15 cellular contexts compared by ENCODE assay signal in genomic region chr1:182869241-182869666, GRCh38. TPM values are rescaled to one million over a fixed set of nuclear protein-coding genes. Genes with fewer than 3 reads are reported as not detected.
DNase-seq lines count a peak whose midpoint lies in the region; FAIRE-seq and TF ChIP-seq lines count a peak whose summit lies in the region.
"Had no signal": no experiment of that assay in that cellular context is flagged by ENCODE, and none has a peak within 500 bp of the region (broad histone marks: within the 10 kb centered on the region; RNA-seq: fewer than 3 reads in every experiment).

No MANE protein-coding gene starts in this region.

- POLR2A ChIA-PET in Caco-2 (lab: Charles Lee) (no interaction called here), H1 (lab: Charles Lee; ENCODE audit: partially characterized antibody) (interaction anchor here (0.8 to 7.1 kb wide), 12 partner anchors 9 to 29 kb away, joined by 3 to 34 read pairs (median 6); partner anchors contain the start of gene DHX9)

- no peak for TF ChIP-seq RAD21 in H1 (IDR thresholded peaks at IDR 0.05 in 1 of 2, conservative IDR thresholded peaks at IDR 0.05 in 1 of 2; ENCODE audit: low read depth in 2 of 2, low read length in 2 of 2)

- H3K36me3 Mint-ChIP-seq in Caco-2 (ENCODE audit: insufficient read depth, unreplicated experiment) (peaks cover 99% of the 10 kb centered on the region), nephron progenitor cell (ENCODE audit: low read depth) (peaks cover 92% of the 10 kb centered on the region)

- FAIRE-seq in H1 (lab: Jason Lieb, UNC) (peak; percentile 55), frontal cortex (lab: Jason Lieb, UNC) (no peak), GM12892 (lab: Jason Lieb, UNC) (no peak)

- H3K4ac ChIP-seq in H1 (replicated peaks; ENCODE audit: insufficient read length, low read depth, low read length): no peak overlapping the region

- H2BK20ac ChIP-seq in H1 (ENCODE audit: low read length): no peak overlapping the region

- H3K27ac Mint-ChIP-seq in Caco-2 (ENCODE audit: unreplicated experiment) (peak overlapping the region; percentile 59), nephron progenitor cell (peak overlapping the region; percentile 100)

- DNase-seq in Caco-2 (peak; percentile 31 to 46), H1 (ENCODE audit: low read depth in 1 of 2, low spot score in 2 of 2) (peak in 1 of 2 experiments; percentile 85), nephron progenitor cell (peak; percentile 58), NCI-H2196 (lab: John Stamatoyannopoulos, UW; ENCODE audit: unreplicated experiment) (no peak), frontal cortex (ENCODE audit: low spot score in 2 of 2) (no peak), GM12892 (ENCODE audit: insufficient read length) (no peak)
- DNase-seq: DND-41, head of caudate nucleus, midbrain, NCI-H187, OCI-M1, T-helper 9 cell, uterus had no signal

- no peak overlapping the region; the same call in 1 of the 2 replicates for H2BK12ac ChIP-seq in H1 (ENCODE audit: low read depth, low read length)

- no TSS peak for BruUV-seq in Caco-2 (replicated peaks; lab: Mats Ljungman, UMichigan)

- H4K20me1 ChIP-seq in H1 (replicated peaks in 1 of 2; ENCODE audit: control insufficient read depth in 1 of 2, insufficient read depth in 2 of 2, low read length in 2 of 2): peaks cover 2 to 14% of the 10 kb centered on the region in 2 experiments

- H3K4me2 ChIP-seq in H1 (ENCODE audit: insufficient read depth in 1 of 2, low read depth in 2 of 2, low read length in 2 of 2): no peak overlapping the region

- H3K27ac ChIP-seq in HUES6 (ENCODE audit: low read depth, low read length) (peak overlapping the region; percentile 87), H1 (ENCODE audit: low read depth, low read length) (peak overlapping the region; percentile 61)
- H3K27ac ChIP-seq: coronary artery, uterus had no signal

- no peak overlapping the region for H3K18ac ChIP-seq in H1 (ENCODE audit: extremely low read depth, low read length)

- H3K4me1 Mint-ChIP-seq in Caco-2 (ENCODE audit: low read depth, unreplicated experiment) (no peaks in the 10 kb centered on the region), nephron progenitor cell (no peaks in the 10 kb centered on the region)

- CTCF ChIA-PET in Caco-2 (lab: Charles Lee): no interaction called here
- CTCF ChIA-PET in H1 (lab: Charles Lee; ENCODE audit: partially characterized antibody): interaction anchor here (1.3 kb wide), 1 partner anchor 13 kb away, joined by 3 read pairs; no protein-coding TSS in a partner anchor

- H3K4me1 ChIP-seq in Caco-2 (no peaks in the 10 kb centered on the region), HUES6 (ENCODE audit: control insufficient read depth, insufficient read depth, low read length) (no peaks in the 10 kb centered on the region), H1 (replicated peaks in 1 of 4; ENCODE audit: control insufficient read depth in 3 of 4, insufficient read depth in 4 of 4, low read length in 3 of 4) (no peaks in the 10 kb centered on the region)
- H3K4me1 ChIP-seq: uterus had no signal

- intact Hi-C loops in Caco-2 (cut with micrococcal nuclease; ENCODE audit: unreplicated experiment): no loop called here

- H4K8ac ChIP-seq in H1 (ENCODE audit: extremely low read depth, insufficient read depth, low read length): peak overlapping the region; percentile 76; the same call in 1 of the 2 replicates

- TF ChIP-seq EP300 in H1 (IDR thresholded peaks at IDR 0.05; ENCODE audit: borderline replicate concordance in 1 of 2, low read depth in 2 of 2, low read length in 2 of 2): peak in 1 of 2 experiments; percentile 94; a peak in 2 of 3 replicates

- H2BK15ac ChIP-seq in H1 (ENCODE audit: low read length): no peak overlapping the region

- 91% methylated on average over 12 of the region's 12 CpGs; no CpG with 5 or more reads in 1 of the 2 experiments for WGBS in H1 (ENCODE audit: extremely low coverage in 1 of 2, insufficient coverage in 1 of 2, insufficient read length in 1 of 2, insufficient replicate concordance in 2 of 2, low coverage in 1 of 2, low lambda C conversion rate in 2 of 2, missing lambda C conversion rate in 1 of 2), 2 experiments

- H3K27me3 ChIP-seq in Caco-2 (replicated peaks; ENCODE audit: control insufficient read depth, insufficient read depth, low read length) (no peaks in the 10 kb centered on the region), HUES6 (ENCODE audit: control insufficient read depth, insufficient read depth, low read length) (no peaks in the 10 kb centered on the region), H1 (replicated peaks in 1 of 4; ENCODE audit: control insufficient read depth in 3 of 4, extremely low read depth in 1 of 4, insufficient read depth in 3 of 4, low read length in 3 of 4) (no peaks in the 10 kb centered on the region)
- H3K27me3 ChIP-seq: uterus had no signal

- H3K23me2 ChIP-seq in H1 (ENCODE audit: low read depth, low read length): no peaks in the 10 kb centered on the region

- H3K56ac ChIP-seq in H1 (replicated peaks; ENCODE audit: insufficient read length, low read depth, low read length): no peak overlapping the region

- peak overlapping the region; percentile 75; the same call in 1 of the 2 replicates for H2BK5ac ChIP-seq in H1 (ENCODE audit: low read depth, low read length)

- H2AK5ac ChIP-seq in H1 (ENCODE audit: low read depth, low read length): peak overlapping the region; percentile 95; the same call in 1 of the 2 replicates

- H3K79me1 ChIP-seq in H1 (ENCODE audit: low read depth, low read length): no peaks in the 10 kb centered on the region

- no peak overlapping the region for H3K14ac ChIP-seq in H1 (ENCODE audit: insufficient read length)

- H3K9ac ChIP-seq in HUES6 (ENCODE audit: low read length): peak overlapping the region; percentile 44
- peak overlapping the region in 1 of 4 experiments; percentile 13; a peak in 3 of 7 replicates for H3K9ac ChIP-seq in H1 (replicated peaks in 1 of 4; ENCODE audit: extremely low read depth in 1 of 4, low read depth in 3 of 4, low read length in 3 of 4)

- no peak overlapping the region for H4K5ac ChIP-seq in H1 (ENCODE audit: insufficient read length, low read depth, low read length)

- H2BK120ac ChIP-seq in H1 (replicated peaks; ENCODE audit: low read depth, low read length): no peak overlapping the region

- H3K23ac ChIP-seq in H1 (ENCODE audit: insufficient read length): no peak overlapping the region

- H3K4me3 ChIP-seq in Caco-2 (ENCODE audit: low read depth, low read length): no peak overlapping the region
- no peak overlapping the region for H3K4me3 ChIP-seq in HUES6 (ENCODE audit: low read depth, low read length)
- no peak overlapping the region for H3K4me3 ChIP-seq in H1 (ENCODE audit: extremely low read depth in 1 of 4, insufficient read depth in 2 of 4, low read depth in 3 of 4, low read length in 4 of 4)
- H3K4me3 ChIP-seq: coronary artery, uterus had no signal

- TF ChIP-seq CTCF in Caco-2 (IDR thresholded peaks at IDR 0.05; ENCODE audit: insufficient read depth in 1 of 2, low read depth in 1 of 2, low read length in 1 of 2, severe bottlenecking in 1 of 2, unreplicated experiment in 1 of 2) (no peak), H1 (IDR thresholded peaks at IDR 0.05; ENCODE audit: control extremely low read depth in 1 of 3, insufficient read depth in 1 of 3, low read depth in 1 of 3, low read length in 3 of 3) (no peak), nephron progenitor cell (IDR thresholded peaks at IDR 0.05) (no peak)

- 0 out of 3 replicates have a peak, but pooled peaks of 1 of the 2 experiments have one; percentile 31 for TF ChIP-seq POLR2A in H1 (IDR thresholded peaks at IDR 0.05; ENCODE audit: control extremely low read depth in 1 of 2, low read depth in 2 of 2, low read length in 2 of 2)
- TF ChIP-seq POLR2A in GM12892 (IDR thresholded peaks at IDR 0.05; ENCODE audit: low read depth, low read length): no peak

- peaks cover 0 to 21% of the 10 kb centered on the region in 2 experiments; a peak in 2 of 4 replicates for H3K79me2 ChIP-seq in H1 (ENCODE audit: control insufficient read depth in 1 of 2, insufficient read depth in 2 of 2, low read length in 2 of 2)

- no peak overlapping the region for H4K91ac ChIP-seq in H1 (replicated peaks; ENCODE audit: insufficient read length, low read length)

- H2AFZ ChIP-seq in H1 (ENCODE audit: low read length): no peak overlapping the region

- H3K9me3 Mint-ChIP-seq in Caco-2 (ENCODE audit: unreplicated experiment) (no peaks in the 10 kb centered on the region), nephron progenitor cell (no peaks in the 10 kb centered on the region)

- no peaks in the 10 kb centered on the region for H3K9me3 ChIP-seq in Caco-2
- H3K9me3 ChIP-seq in HUES6 (ENCODE audit: control insufficient read depth, insufficient read depth, low read depth, low read length): no peaks in the 10 kb centered on the region
- H3K9me3 ChIP-seq in H1 (ENCODE audit: insufficient read depth in 2 of 2, low read depth in 1 of 2, low read length in 1 of 2): no peaks in the 10 kb centered on the region
- H3K9me3 ChIP-seq: uterus had no signal

- H3K36me3 ChIP-seq in Caco-2 (ENCODE audit: control insufficient read depth, insufficient read depth, low read length) (peaks cover 3% of the 10 kb centered on the region), HUES6 (ENCODE audit: control insufficient read depth, insufficient read depth, low read length) (peaks cover 100% of the 10 kb centered on the region), H1 (ENCODE audit: control insufficient read depth in 2 of 4, insufficient read depth in 4 of 4, low read length in 3 of 4) (peaks cover 50 to 100% (median 91%) of the 10 kb centered on the region in 4 experiments)
- H3K36me3 ChIP-seq: uterus had no signal

- H3K4me3 Mint-ChIP-seq in Caco-2 (ENCODE audit: unreplicated experiment) (no peak overlapping the region), nephron progenitor cell (no peak overlapping the region)

- H3K27me3 Mint-ChIP-seq in Caco-2 (ENCODE audit: insufficient read depth, unreplicated experiment) (no peaks in the 10 kb centered on the region), nephron progenitor cell (ENCODE audit: low read depth, poor library complexity) (no peaks in the 10 kb centered on the region)

TF ChIP-seq in H1, 55 proteins besides CTCF, POLR2A, EP300 and RAD21 (continues in another document):
- TF ChIP-seq TCF12 (IDR thresholded peaks at IDR 0.05; ENCODE audit: low read depth, low read length) (no peak), MAFK (IDR thresholded peaks at IDR 0.05; ENCODE audit: low read depth, low read length) (no peak)

RNA-seq across cellular contexts. Expression of gene DHX9, which starts 30.1 kb away (rescaled TPM):
- total RNA-seq in Caco-2 (2022) (218 and 234 TPM in 2 replicates), frontal cortex (257 TPM)
- 329 and 333 TPM in 2 replicates for total RNA-seq in H1 (2021; fragmentation: NEBNext Ultra II Directional; extraction: Animal tissue kit (Norgen Biotek cat#: 25700))
- polyA plus RNA-seq in H1 (2011; rRNA removed): 113 and 153 TPM in 2 replicates
- polyA plus RNA-seq in H1 (2011; cell fraction: cytosol; rRNA removed): 230 TPM
- polyA plus RNA-seq in H1 (2011; cell fraction: nucleus; rRNA removed): 143 TPM
- polyA plus RNA-seq in H1 (2012, experiment 1 of 2): 206 to 243 TPM (median 238 TPM) in 4 replicates
- 12.7 TPM for polyA plus RNA-seq in H1 (2012, experiment 2 of 2)
- 110 TPM for polyA plus RNA-seq in H1 (2013, experiment 1 of 2)
- polyA plus RNA-seq in H1 (2013, experiment 2 of 2): 102 TPM
- polyA minus RNA-seq in H1 (2011; rRNA and poly(A)+ RNA removed): 429 and 489 TPM in 2 replicates
- 167 TPM for polyA minus RNA-seq in H1 (2011; cell fraction: cytosol; rRNA and poly(A)+ RNA removed)
- 278 TPM for polyA minus RNA-seq in H1 (2011; cell fraction: nucleus; rRNA and poly(A)+ RNA removed)
- 115 TPM for polyA plus RNA-seq in GM12892 (2012; ENCODE audit: missing spikeins)

Comparison
In these comparisons a context has a peak if more than half of its experiments do, and no peak if none do; other contexts are left out.
1. DNase-seq: peak in Caco-2 (2 of 2) and nephron progenitor cell (single experiment); none in NCI-H2196 (single experiment), frontal cortex (0 of 2) and GM12892 (single experiment).